In the genomic region with DNA sequence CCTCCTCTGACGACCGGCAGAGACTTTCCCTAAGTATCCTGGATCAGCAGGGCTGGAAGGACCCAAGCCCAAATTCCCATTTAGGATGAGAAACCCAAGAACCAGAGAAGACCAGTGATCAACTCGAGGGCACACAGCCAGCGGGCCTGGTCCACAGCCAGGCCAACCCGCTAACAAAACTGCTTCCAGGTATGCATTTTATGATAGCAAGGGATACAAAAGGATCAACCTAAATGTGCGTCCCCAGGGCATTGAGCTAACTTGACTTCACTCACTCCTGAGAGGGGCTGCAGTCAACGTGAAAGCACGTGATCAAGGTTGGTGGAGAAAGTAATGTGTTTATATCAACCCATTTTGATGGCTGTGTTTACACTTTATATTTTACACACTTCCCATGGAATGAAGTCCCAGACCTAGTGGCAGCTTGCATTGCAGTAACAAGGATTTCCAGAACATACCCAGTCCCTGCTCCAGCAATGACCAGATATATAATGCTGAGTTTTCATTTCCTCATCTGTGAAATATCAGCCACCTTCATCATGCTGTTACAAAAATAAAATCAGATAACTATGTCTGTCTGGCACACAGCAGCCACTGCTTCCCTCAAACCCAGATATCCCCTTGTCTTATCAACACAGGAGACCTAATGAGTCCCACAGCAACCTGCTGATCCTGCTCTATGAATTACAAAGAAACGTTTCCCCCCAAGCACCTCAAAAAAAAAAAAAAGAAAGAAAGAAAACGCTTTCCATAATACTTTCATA, we compare ENCODE assay signal across 13 cellular contexts. TPM values are rescaled to one million over a fixed set of nuclear protein-coding genes. Genes with fewer than 3 reads are reported as not detected.
A peak's percentile ranks its signal among the peaks of the same experiment; 100 is the strongest.
DNase-seq lines count a peak whose midpoint lies in the region; ATAC-seq and TF ChIP-seq lines count a peak whose summit lies in the region.
"Had no signal": no experiment of that assay in that cellular context is flagged by ENCODE, and none has a peak within 500 bp of the region (broad histone marks: within the 10 kb centered on the region; RNA-seq: fewer than 3 reads in every experiment).

No MANE protein-coding gene starts in this region.

- H3K27ac ChIP-seq in heart right ventricle (peak overlapping the region in 9 of 10 donors; percentile 54 to 91 (median 73)), upper lobe of right lung (peak overlapping the region; percentile 33)
- H3K27ac ChIP-seq: C4-2B, GM23248 had no signal

- H3K36me3 Mint-ChIP-seq in activated CD8-positive, alpha-beta T cell treated with anti-CD3 and anti-CD28 coated beads for 36 hours (ENCODE audit: low read depth): peaks cover 32% of the 10 kb centered on the region
- H3K36me3 Mint-ChIP-seq in memory B cell: peaks cover 22% of the 10 kb centered on the region

- no peak for DNase-seq in heart right ventricle
- no peak for DNase-seq in left ventricle myocardium superior
- peak; percentile 28 for DNase-seq in activated CD8-positive, alpha-beta T cell treated with anti-CD3 and anti-CD28 coated beads for 36 hours
- DNase-seq in memory B cell (ENCODE audit: low spot score in 2 of 2): no peak
- DNase-seq in upper lobe of right lung: no peak
- no peak for DNase-seq in cortex of kidney (lab: John Stamatoyannopoulos, UW)
- DNase-seq: aorta, nephron progenitor cell, T1000 had no signal

- CTCF ChIA-PET in activated CD8-positive, alpha-beta T cell treated with anti-CD3 and anti-CD28 coated beads for 36 hours (lab: Charles Lee): interaction anchor here (0.9 to 2.0 kb wide), 2 partner anchors 56 to 63 kb away, joined by 4 to 9 read pairs; no protein-coding TSS in a partner anchor

- H3K4me1 ChIP-seq in heart right ventricle: peaks cover 0 to 56% (median 20%) of the 10 kb centered on the region in 9 donors
- peaks cover 7% of the 10 kb centered on the region for H3K4me1 ChIP-seq in upper lobe of right lung

- peak overlapping the region; percentile 94 for H3K4me3 Mint-ChIP-seq in activated CD8-positive, alpha-beta T cell treated with anti-CD3 and anti-CD28 coated beads for 36 hours
- peak overlapping the region; percentile 100 for H3K4me3 Mint-ChIP-seq in memory B cell
- H3K4me3 Mint-ChIP-seq: nephron progenitor cell had no signal

- TF ChIP-seq CTCF in heart right ventricle (IDR thresholded peaks at IDR 0.05) (no peak), upper lobe of right lung (IDR thresholded peaks at IDR 0.05) (no peak)
- TF ChIP-seq CTCF in activated CD8-positive, alpha-beta T cell treated with anti-CD3 and anti-CD28 coated beads for 36 hours (IDR thresholded peaks at IDR 0.05): no peak

- ATAC-seq in heart right ventricle: no peak
- ATAC-seq in left ventricle myocardium superior: no peak
- no peak for ATAC-seq in activated CD8-positive, alpha-beta T cell treated with anti-CD3 and anti-CD28 coated beads for 36 hours
- ATAC-seq in memory B cell (ENCODE audit: low read depth): no peak
- no peak for ATAC-seq in upper lobe of right lung
- no peak for ATAC-seq in HG02938 (IDR thresholded peaks at IDR 0.05; ENCODE audit: unreplicated experiment)
- ATAC-seq in GM18868 (IDR thresholded peaks at IDR 0.05; ENCODE audit: unreplicated experiment): no peak

- H3K4me1 Mint-ChIP-seq in activated CD8-positive, alpha-beta T cell treated with anti-CD3 and anti-CD28 coated beads for 36 hours (ENCODE audit: low read depth): peaks cover 59% of the 10 kb centered on the region
- peaks cover 45% of the 10 kb centered on the region for H3K4me1 Mint-ChIP-seq in memory B cell

- H3K27me3 ChIP-seq in heart right ventricle: no peaks in the 10 kb centered on the region
- H3K27me3 ChIP-seq in upper lobe of right lung: no peaks in the 10 kb centered on the region

- H3K4me3 ChIP-seq in heart right ventricle (peak overlapping the region in 5 of 10 donors; percentile 10 to 61 (median 16)), upper lobe of right lung (peak overlapping the region; percentile 49)
- H3K4me3 ChIP-seq: GM23248 had no signal

- H3K9me3 Mint-ChIP-seq in activated CD8-positive, alpha-beta T cell treated with anti-CD3 and anti-CD28 coated beads for 36 hours: no peaks in the 10 kb centered on the region
- H3K9me3 Mint-ChIP-seq in memory B cell: peaks cover 4% of the 10 kb centered on the region

- no peaks in the 10 kb centered on the region for H3K36me3 ChIP-seq in heart right ventricle
- no peaks in the 10 kb centered on the region for H3K36me3 ChIP-seq in upper lobe of right lung

- no peaks in the 10 kb centered on the region for H3K27me3 Mint-ChIP-seq in activated CD8-positive, alpha-beta T cell treated with anti-CD3 and anti-CD28 coated beads for 36 hours
- no peaks in the 10 kb centered on the region for H3K27me3 Mint-ChIP-seq in memory B cell

- POLR2A ChIA-PET in activated CD8-positive, alpha-beta T cell treated with anti-CD3 and anti-CD28 coated beads for 36 hours (lab: Charles Lee): interaction anchor here (0.8 to 5.1 kb wide), 6 partner anchors 9 to 144 kb away, joined by 3 to 40 read pairs (median 4); partner anchors contain the start of genes KLHL24 and YEATS2

- intact Hi-C loops in heart right ventricle (cut with DNase I): loop anchor here in 3 of 10 donors (10.0 kb wide), 1 partner anchor 79 kb away; no protein-coding TSS in a partner anchor
- intact Hi-C loops in left ventricle myocardium superior (cut with micrococcal nuclease): no loop called here
- intact Hi-C loops in activated CD8-positive, alpha-beta T cell treated with anti-CD3 and anti-CD28 coated beads for 36 hours (cut with micrococcal nuclease): loop anchor here (2.0 kb wide), 2 partner anchors 37 to 85 kb away; no protein-coding TSS in a partner anchor
- intact Hi-C loops in upper lobe of right lung (cut with DNase I): no loop called here

- H3K27ac Mint-ChIP-seq in activated CD8-positive, alpha-beta T cell treated with anti-CD3 and anti-CD28 coated beads for 36 hours: peak overlapping the region; percentile 98
- H3K27ac Mint-ChIP-seq in memory B cell: peak overlapping the region; percentile 97

- WGBS in heart right ventricle, 2 donors: 58 to 63% methylated on average over 10 of the region's 10 CpGs

- H3K9me3 ChIP-seq in heart right ventricle: no peaks in the 10 kb centered on the region
- no peaks in the 10 kb centered on the region for H3K9me3 ChIP-seq in upper lobe of right lung

RNA-seq across cellular contexts. Expression of gene KLHL6, which starts 2.1 kb away (rescaled TPM):
- total RNA-seq in heart right ventricle (1 to 10 TPM in 4 of 10 donors, under 1 TPM in 6; 0.47 to 5.1 (median 0.93) TPM), left ventricle myocardium superior (0.87 TPM), upper lobe of right lung (24.7 TPM)
- polyA plus RNA-seq in heart right ventricle: under 1 TPM; 0.65 to 0.80 TPM
- 10 to 100 TPM; 32.4 to 32.6 TPM for total RNA-seq in activated CD8-positive, alpha-beta T cell treated with anti-CD3 and anti-CD28 coated beads for 36 hours
- total RNA-seq: GM23248 had no signal
- polyA plus RNA-seq: GM23248 had no signal
